ENCODE assay signal across 2 cellular contexts in the genomic region with DNA sequence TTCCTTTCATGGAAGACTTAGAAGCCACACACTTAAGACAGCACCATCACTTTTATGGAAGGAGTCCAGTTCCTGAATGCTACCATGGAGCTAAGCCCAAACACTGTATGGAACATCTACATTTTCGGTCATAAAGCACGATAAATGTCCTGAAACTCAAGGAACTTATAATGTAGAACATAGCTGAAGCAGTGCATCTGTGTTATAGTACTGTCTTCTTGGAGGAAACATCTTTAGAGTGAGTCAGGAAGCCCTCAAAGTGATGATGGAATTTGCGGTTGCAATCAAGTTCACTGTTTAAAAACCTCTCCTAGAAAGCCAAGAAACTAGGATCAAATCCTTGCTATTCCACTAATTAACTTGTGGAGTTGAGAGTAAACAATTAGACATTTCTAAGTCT. TPM values are rescaled to one million over a fixed set of nuclear protein-coding genes. Genes with fewer than 3 reads are reported as not detected.
"Had no signal": no experiment of that assay in that cellular context is flagged by ENCODE, and none has a peak within 500 bp of the region (broad histone marks: within the 10 kb centered on the region; RNA-seq: fewer than 3 reads in every experiment).

No MANE protein-coding gene starts in this region.

RNA-seq across cellular contexts. Expression of a gene that starts 43.5 kb away (rescaled TPM):
- total RNA-seq: hepatocyte had no signal
- polyA plus RNA-seq: endothelial cell of umbilical vein had no signal
